Comparison of ENCODE assay signal across 15 cellular contexts in the genomic region with DNA sequence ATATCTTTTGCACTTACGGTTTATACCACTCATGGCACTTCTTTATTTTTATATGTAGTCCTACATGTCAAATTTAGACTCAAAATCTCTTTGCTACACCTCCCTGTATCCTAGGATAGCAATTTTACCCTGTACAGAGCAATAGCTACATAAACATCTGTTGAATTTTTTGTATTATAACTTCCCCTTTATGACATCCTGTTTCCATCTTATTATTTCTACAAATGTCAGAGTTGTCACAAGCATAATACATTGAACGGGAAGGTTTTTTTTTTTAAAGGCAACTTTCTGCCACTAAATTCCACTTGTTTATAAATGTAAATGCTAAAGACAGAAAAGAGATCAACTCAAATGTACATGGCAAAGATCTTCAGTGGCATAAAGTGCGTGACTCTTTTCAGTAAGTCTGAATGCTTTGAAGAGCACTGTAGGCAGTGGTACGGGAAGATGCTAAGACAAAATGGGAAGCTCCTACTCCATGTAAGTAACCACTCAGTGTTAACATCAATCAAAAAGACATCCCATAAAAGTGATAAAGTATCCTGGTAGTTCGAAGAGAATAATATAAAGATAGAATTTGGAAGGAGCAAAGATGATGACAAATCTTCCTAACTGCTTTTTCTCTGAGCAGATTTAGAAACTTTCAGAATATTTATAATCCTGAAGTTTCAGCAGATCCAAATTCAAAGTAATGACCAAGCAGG. TPM values are rescaled to one million over a fixed set of nuclear protein-coding genes. Genes with fewer than 3 reads are reported as not detected.
DNase-seq lines count a peak whose midpoint lies in the region; ATAC-seq and TF ChIP-seq lines count a peak whose summit lies in the region.
"Had no signal": no experiment of that assay in that cellular context is flagged by ENCODE, and none has a peak within 500 bp of the region (broad histone marks: within the 10 kb centered on the region; RNA-seq: fewer than 3 reads in every experiment).

No MANE protein-coding gene starts in this region.

- no peak overlapping the region for H3K9ac ChIP-seq in endodermal cell (ENCODE audit: extremely low read depth, low read length, poor library complexity, severe bottlenecking)

- TF ChIP-seq CTCF in endodermal cell (conservative IDR thresholded peaks at IDR 0.05): no peak

- H3K4me3 Mint-ChIP-seq in activated CD8-positive, alpha-beta memory T cell treated with anti-CD3 and anti-CD28 coated beads, Interleukin-2, amount 10 ng/mL, durations not matched to agents 7 days and 5 days: no peak overlapping the region
- H3K4me3 Mint-ChIP-seq in activated naive CD8-positive, alpha-beta T cell treated with anti-CD3 and anti-CD28 coated beads for 36 hours: peak overlapping the region; percentile 4
- H3K4me3 Mint-ChIP-seq in stimulated activated effector memory CD8-positive, alpha-beta T cell treated with anti-CD3 and anti-CD28 coated beads, Interleukin-12 subunit alpha, Interleukin-12 subunit beta, amount 100 ng/mL, for 72 hours: peak overlapping the region; percentile 61
- H3K4me3 Mint-ChIP-seq in endodermal cell: no peak overlapping the region

- H3K27me3 Mint-ChIP-seq in activated CD8-positive, alpha-beta memory T cell treated with anti-CD3 and anti-CD28 coated beads, Interleukin-2, amount 10 ng/mL, durations not matched to agents 7 days and 5 days: no peaks in the 10 kb centered on the region
- H3K27me3 Mint-ChIP-seq in activated naive CD8-positive, alpha-beta T cell treated with anti-CD3 and anti-CD28 coated beads for 36 hours: no peaks in the 10 kb centered on the region
- no peaks in the 10 kb centered on the region for H3K27me3 Mint-ChIP-seq in endodermal cell (ENCODE audit: insufficient read depth)

- H3K4me3 ChIP-seq in endodermal cell (ENCODE audit: low read length): no peak overlapping the region
- H3K4me3 ChIP-seq: gastrocnemius medialis, MG63, upper lobe of right lung had no signal

- peaks cover 56% of the 10 kb centered on the region for H3K4me1 Mint-ChIP-seq in activated CD8-positive, alpha-beta memory T cell treated with anti-CD3 and anti-CD28 coated beads, Interleukin-2, amount 10 ng/mL, durations not matched to agents 7 days and 5 days
- H3K4me1 Mint-ChIP-seq in activated naive CD8-positive, alpha-beta T cell treated with anti-CD3 and anti-CD28 coated beads for 36 hours: peaks cover 64% of the 10 kb centered on the region
- peaks cover 64% of the 10 kb centered on the region for H3K4me1 Mint-ChIP-seq in stimulated activated effector memory CD8-positive, alpha-beta T cell treated with anti-CD3 and anti-CD28 coated beads, Interleukin-12 subunit alpha, Interleukin-12 subunit beta, amount 100 ng/mL, for 72 hours
- no peaks in the 10 kb centered on the region for H3K4me1 Mint-ChIP-seq in endodermal cell

- H3K27ac Mint-ChIP-seq in activated CD8-positive, alpha-beta memory T cell treated with anti-CD3 and anti-CD28 coated beads, Interleukin-2, amount 10 ng/mL, durations not matched to agents 7 days and 5 days: peak overlapping the region; percentile 41
- peak overlapping the region; percentile 71 for H3K27ac Mint-ChIP-seq in activated naive CD8-positive, alpha-beta T cell treated with anti-CD3 and anti-CD28 coated beads for 36 hours
- H3K27ac Mint-ChIP-seq in stimulated activated effector memory CD8-positive, alpha-beta T cell treated with anti-CD3 and anti-CD28 coated beads, Interleukin-12 subunit alpha, Interleukin-12 subunit beta, amount 100 ng/mL, for 72 hours: peak overlapping the region; percentile 74
- H3K27ac Mint-ChIP-seq in endodermal cell: no peak overlapping the region

- no peaks in the 10 kb centered on the region for H3K27me3 ChIP-seq in endodermal cell (ENCODE audit: control insufficient read depth, insufficient read depth, low read length, poor library complexity, severe bottlenecking)
- H3K27me3 ChIP-seq: gastrocnemius medialis, MG63, upper lobe of right lung had no signal

- H3K36me3 Mint-ChIP-seq in activated CD8-positive, alpha-beta memory T cell treated with anti-CD3 and anti-CD28 coated beads, Interleukin-2, amount 10 ng/mL, durations not matched to agents 7 days and 5 days: peaks cover 23% of the 10 kb centered on the region
- H3K36me3 Mint-ChIP-seq in activated naive CD8-positive, alpha-beta T cell treated with anti-CD3 and anti-CD28 coated beads for 36 hours: peaks cover 40% of the 10 kb centered on the region
- peaks cover 68% of the 10 kb centered on the region for H3K36me3 Mint-ChIP-seq in stimulated activated effector memory CD8-positive, alpha-beta T cell treated with anti-CD3 and anti-CD28 coated beads, Interleukin-12 subunit alpha, Interleukin-12 subunit beta, amount 100 ng/mL, for 72 hours
- H3K36me3 Mint-ChIP-seq in endodermal cell (ENCODE audit: low read depth): peaks cover 16% of the 10 kb centered on the region

- H3K4me1 ChIP-seq in endodermal cell (ENCODE audit: control insufficient read depth, insufficient read depth, low read length): no peaks in the 10 kb centered on the region

- WGBS in endodermal cell (ENCODE audit: insufficient coverage in 1 of 2, insufficient read length in 1 of 2), 2 experiments: 92 to 93% methylated on average over 2 to 4 of the region's 5 CpGs

- H3K27ac ChIP-seq in endodermal cell (ENCODE audit: low read depth, low read length): no peak overlapping the region
- H3K27ac ChIP-seq: gastrocnemius medialis, upper lobe of right lung had no signal

- peaks cover 26% of the 10 kb centered on the region for H3K36me3 ChIP-seq in endodermal cell (ENCODE audit: control insufficient read depth, insufficient read depth, low read length)
- H3K36me3 ChIP-seq: gastrocnemius medialis, MG63, upper lobe of right lung had no signal

- CTCF ChIA-PET in activated CD8-positive, alpha-beta memory T cell treated with anti-CD3 and anti-CD28 coated beads, Interleukin-2, amount 10 ng/mL, durations not matched to agents 7 days and 5 days (lab: Charles Lee): interaction anchor here (1.3 to 2.7 kb wide), 2 partner anchors 10 to 108 kb away, joined by 3 to 9 read pairs; a partner anchor contains a TSS

- no peaks in the 10 kb centered on the region for H3K9me3 Mint-ChIP-seq in activated CD8-positive, alpha-beta memory T cell treated with anti-CD3 and anti-CD28 coated beads, Interleukin-2, amount 10 ng/mL, durations not matched to agents 7 days and 5 days (ENCODE audit: low read depth)
- H3K9me3 Mint-ChIP-seq in activated naive CD8-positive, alpha-beta T cell treated with anti-CD3 and anti-CD28 coated beads for 36 hours: peaks cover 7% of the 10 kb centered on the region
- H3K9me3 Mint-ChIP-seq in stimulated activated effector memory CD8-positive, alpha-beta T cell treated with anti-CD3 and anti-CD28 coated beads, Interleukin-12 subunit alpha, Interleukin-12 subunit beta, amount 100 ng/mL, for 72 hours: no peaks in the 10 kb centered on the region
- H3K9me3 Mint-ChIP-seq in endodermal cell: no peaks in the 10 kb centered on the region

- H3K9me3 ChIP-seq in endodermal cell (ENCODE audit: control insufficient read depth, low read length): no peaks in the 10 kb centered on the region
- H3K9me3 ChIP-seq: gastrocnemius medialis, MG63, upper lobe of right lung had no signal

- no peak for ATAC-seq in activated CD8-positive, alpha-beta memory T cell treated with anti-CD3 and anti-CD28 coated beads, Interleukin-2, amount 10 ng/mL, durations not matched to agents 7 days and 5 days
- no peak for ATAC-seq in stimulated activated effector memory CD8-positive, alpha-beta T cell treated with anti-CD3 and anti-CD28 coated beads, Interleukin-12 subunit alpha, Interleukin-12 subunit beta, amount 100 ng/mL, for 72 hours
- ATAC-seq in HG03469 (IDR thresholded peaks at IDR 0.05; ENCODE audit: unreplicated experiment) (no peak), GM21737 (IDR thresholded peaks at IDR 0.05; ENCODE audit: unreplicated experiment) (no peak)
- ATAC-seq: gastrocnemius medialis, upper lobe of right lung had no signal

- DNase-seq in activated CD8-positive, alpha-beta memory T cell treated with anti-CD3 and anti-CD28 coated beads, Interleukin-2, amount 10 ng/mL, durations not matched to agents 7 days and 5 days: no peak
- no peak for DNase-seq in activated CD8-positive, alpha-beta memory T cell treated with anti-CD3 and anti-CD28 coated beads, Interleukin-2, amount 50 U/mL, for 48 hours
- DNase-seq in MV-4-11 (lab: John Stamatoyannopoulos, UW): peak; percentile 52
- no peak for DNase-seq in activated naive CD8-positive, alpha-beta T cell treated with anti-CD3 and anti-CD28 coated beads for 36 hours
- no peak for DNase-seq in stimulated activated effector memory CD8-positive, alpha-beta T cell treated with anti-CD3 and anti-CD28 coated beads, Interleukin-12 subunit alpha, Interleukin-12 subunit beta, amount 100 ng/mL, for 72 hours (ENCODE audit: low spot score in 2 of 2)
- DNase-seq in endodermal cell: no peak
- DNase-seq: ACHN; activated CD4-positive, alpha-beta T cell treated with anti-CD3 and anti-CD28 coated beads for 48 hours; gastrocnemius medialis; kidney glomerular epithelial cell; MG63; NCI-H526; upper lobe of right lung had no signal

RNA-seq across cellular contexts. Expression of a gene that starts 26.8 kb away (rescaled TPM):
- 10 to 100 TPM; 78.2 to 79.9 TPM for total RNA-seq in activated CD8-positive, alpha-beta memory T cell treated with anti-CD3 and anti-CD28 coated beads, Interleukin-2, amount 10 ng/mL, durations not matched to agents 7 days and 5 days
- total RNA-seq in activated naive CD8-positive, alpha-beta T cell treated with anti-CD3 and anti-CD28 coated beads for 36 hours: 10 to 100 TPM; 53.8 to 54.2 TPM
- total RNA-seq in endodermal cell: 10 to 100 TPM; 59.3 to 66.8 TPM
- 59.5 TPM for polyA plus RNA-seq in endodermal cell (2013, experiment 1 of 2)
- 61.0 TPM for polyA plus RNA-seq in endodermal cell (2013, experiment 2 of 2)

Comparison
In these comparisons a context has a peak if more than half of its experiments do, and no peak if none do; other contexts are left out.
1. H3K4me3 Mint-ChIP-seq: peak in activated naive CD8-positive, alpha-beta T cell treated with anti-CD3 and anti-CD28 coated beads for 36 hours (single experiment) and stimulated activated effector memory CD8-positive, alpha-beta T cell treated with anti-CD3 and anti-CD28 coated beads, Interleukin-12 subunit alpha, Interleukin-12 subunit beta, amount 100 ng/mL, for 72 hours (single experiment); none in activated CD8-positive, alpha-beta memory T cell treated with anti-CD3 and anti-CD28 coated beads, Interleukin-2, amount 10 ng/mL, durations not matched to agents 7 days and 5 days (single experiment) and endodermal cell (single experiment).